ENCODE assay signal across 2 cellular contexts in genomic region chr3:163916596-163917560, GRCh38.
TF ChIP-seq lines count a peak whose summit lies in the region.

No MANE protein-coding gene starts in this region.

TF ChIP-seq in HepG2, 621 proteins besides CTCF, POLR2A, EP300 and RAD21 (continued from another document):
- TF ChIP-seq, protein P1, sequence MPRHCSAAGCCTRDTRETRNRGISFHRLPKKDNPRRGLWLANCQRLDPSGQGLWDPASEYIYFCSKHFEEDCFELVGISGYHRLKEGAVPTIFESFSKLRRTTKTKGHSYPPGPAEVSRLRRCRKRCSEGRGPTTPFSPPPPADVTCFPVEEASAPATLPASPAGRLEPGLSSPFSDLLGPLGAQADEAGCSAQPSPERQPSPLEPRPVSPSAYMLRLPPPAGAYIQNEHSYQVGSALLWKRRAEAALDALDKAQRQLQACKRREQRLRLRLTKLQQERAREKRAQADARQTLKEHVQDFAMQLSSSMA (CRISPR knock-in tag; IDR thresholded peaks at IDR 0.05), result no peak
- no peak for TF ChIP-seq GATAD1 (CRISPR knock-in tag; IDR thresholded peaks at IDR 0.05)
- 0 out of 2 replicates have a peak, but pooled peaks have one; percentile 10 for TF ChIP-seq SMC3 (IDR thresholded peaks at IDR 0.05; ENCODE audit: low read length)
- TF ChIP-seq RAD51 (IDR thresholded peaks at IDR 0.05; ENCODE audit: borderline replicate concordance), result no peak
- no peak for TF ChIP-seq ZNF326 (CRISPR knock-in tag; IDR thresholded peaks at IDR 0.05; ENCODE audit: borderline replicate concordance)
- no peak for TF ChIP-seq ZNF234 (CRISPR knock-in tag; conservative IDR thresholded peaks at IDR 0.05)
- TF ChIP-seq NFE2 (CRISPR knock-in tag; IDR thresholded peaks at IDR 0.05), result no peak
- TF ChIP-seq PRMT3 (CRISPR knock-in tag; IDR thresholded peaks at IDR 0.05; ENCODE audit: borderline replicate concordance, low read depth), result no peak
- no peak for TF ChIP-seq MED1 (CRISPR knock-in tag; IDR thresholded peaks at IDR 0.05)
- TF ChIP-seq ZFP62 (CRISPR knock-in tag; IDR thresholded peaks at IDR 0.05), result no peak
- TF ChIP-seq, protein P2, sequence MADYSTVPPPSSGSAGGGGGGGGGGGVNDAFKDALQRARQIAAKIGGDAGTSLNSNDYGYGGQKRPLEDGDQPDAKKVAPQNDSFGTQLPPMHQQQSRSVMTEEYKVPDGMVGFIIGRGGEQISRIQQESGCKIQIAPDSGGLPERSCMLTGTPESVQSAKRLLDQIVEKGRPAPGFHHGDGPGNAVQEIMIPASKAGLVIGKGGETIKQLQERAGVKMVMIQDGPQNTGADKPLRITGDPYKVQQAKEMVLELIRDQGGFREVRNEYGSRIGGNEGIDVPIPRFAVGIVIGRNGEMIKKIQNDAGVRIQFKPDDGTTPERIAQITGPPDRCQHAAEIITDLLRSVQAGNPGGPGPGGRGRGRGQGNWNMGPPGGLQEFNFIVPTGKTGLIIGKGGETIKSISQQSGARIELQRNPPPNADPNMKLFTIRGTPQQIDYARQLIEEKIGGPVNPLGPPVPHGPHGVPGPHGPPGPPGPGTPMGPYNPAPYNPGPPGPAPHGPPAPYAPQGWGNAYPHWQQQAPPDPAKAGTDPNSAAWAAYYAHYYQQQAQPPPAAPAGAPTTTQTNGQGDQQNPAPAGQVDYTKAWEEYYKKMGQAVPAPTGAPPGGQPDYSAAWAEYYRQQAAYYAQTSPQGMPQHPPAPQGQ (CRISPR knock-in tag; IDR thresholded peaks at IDR 0.05; ENCODE audit: borderline replicate concordance), result no peak
- no peak for TF ChIP-seq ZNF550 (CRISPR knock-in tag; IDR thresholded peaks at IDR 0.05; ENCODE audit: borderline replicate concordance)
- TF ChIP-seq TSC22D2 (CRISPR knock-in tag; IDR thresholded peaks at IDR 0.05; ENCODE audit: borderline replicate concordance), result no peak
- TF ChIP-seq ZNF572 (CRISPR knock-in tag; IDR thresholded peaks at IDR 0.05), result no peak
- no peak for TF ChIP-seq FOXK1 (CRISPR knock-in tag; IDR thresholded peaks at IDR 0.05; ENCODE audit: borderline replicate concordance, low read depth)
- TF ChIP-seq ZNF777 (CRISPR knock-in tag; IDR thresholded peaks at IDR 0.05), result no peak
TF ChIP-seq in HepG2: peak in this region for 2.

TF ChIP-seq in H1, 55 proteins besides CTCF, POLR2A, EP300 and RAD21 (continued from another document):
- TF ChIP-seq TAF7 (optimal IDR thresholded peaks at IDR 0.05; ENCODE audit: borderline replicate concordance, low read depth, low read length) (no peak), EGR1 (IDR thresholded peaks at IDR 0.05; ENCODE audit: borderline replicate concordance, low read depth, low read length) (no peak), ASH2L (IDR thresholded peaks at IDR 0.05; ENCODE audit: low read length) (no peak), TEAD4 (IDR thresholded peaks at IDR 0.05; ENCODE audit: low read depth, low read length) (no peak), SIN3A (conservative IDR thresholded peaks at IDR 0.05 in 1 of 2, IDR thresholded peaks at IDR 0.05 in 1 of 2; ENCODE audit: low read depth in 1 of 2, low read length in 2 of 2) (no peak), KDM5A (IDR thresholded peaks at IDR 0.05; ENCODE audit: low read length) (no peak), FOSL1 (IDR thresholded peaks at IDR 0.05; ENCODE audit: insufficient read depth, low read depth, low read length) (no peak), SAP30 (IDR thresholded peaks at IDR 0.05; ENCODE audit: insufficient read depth, insufficient replicate concordance, low read length) (no peak), SP1 (IDR thresholded peaks at IDR 0.05; ENCODE audit: low read depth, low read length) (no peak), BCL11A (IDR thresholded peaks at IDR 0.05; ENCODE audit: low read depth in 2 of 2, low read length in 2 of 2) (no peak)
- TF ChIP-seq, protein P3, sequence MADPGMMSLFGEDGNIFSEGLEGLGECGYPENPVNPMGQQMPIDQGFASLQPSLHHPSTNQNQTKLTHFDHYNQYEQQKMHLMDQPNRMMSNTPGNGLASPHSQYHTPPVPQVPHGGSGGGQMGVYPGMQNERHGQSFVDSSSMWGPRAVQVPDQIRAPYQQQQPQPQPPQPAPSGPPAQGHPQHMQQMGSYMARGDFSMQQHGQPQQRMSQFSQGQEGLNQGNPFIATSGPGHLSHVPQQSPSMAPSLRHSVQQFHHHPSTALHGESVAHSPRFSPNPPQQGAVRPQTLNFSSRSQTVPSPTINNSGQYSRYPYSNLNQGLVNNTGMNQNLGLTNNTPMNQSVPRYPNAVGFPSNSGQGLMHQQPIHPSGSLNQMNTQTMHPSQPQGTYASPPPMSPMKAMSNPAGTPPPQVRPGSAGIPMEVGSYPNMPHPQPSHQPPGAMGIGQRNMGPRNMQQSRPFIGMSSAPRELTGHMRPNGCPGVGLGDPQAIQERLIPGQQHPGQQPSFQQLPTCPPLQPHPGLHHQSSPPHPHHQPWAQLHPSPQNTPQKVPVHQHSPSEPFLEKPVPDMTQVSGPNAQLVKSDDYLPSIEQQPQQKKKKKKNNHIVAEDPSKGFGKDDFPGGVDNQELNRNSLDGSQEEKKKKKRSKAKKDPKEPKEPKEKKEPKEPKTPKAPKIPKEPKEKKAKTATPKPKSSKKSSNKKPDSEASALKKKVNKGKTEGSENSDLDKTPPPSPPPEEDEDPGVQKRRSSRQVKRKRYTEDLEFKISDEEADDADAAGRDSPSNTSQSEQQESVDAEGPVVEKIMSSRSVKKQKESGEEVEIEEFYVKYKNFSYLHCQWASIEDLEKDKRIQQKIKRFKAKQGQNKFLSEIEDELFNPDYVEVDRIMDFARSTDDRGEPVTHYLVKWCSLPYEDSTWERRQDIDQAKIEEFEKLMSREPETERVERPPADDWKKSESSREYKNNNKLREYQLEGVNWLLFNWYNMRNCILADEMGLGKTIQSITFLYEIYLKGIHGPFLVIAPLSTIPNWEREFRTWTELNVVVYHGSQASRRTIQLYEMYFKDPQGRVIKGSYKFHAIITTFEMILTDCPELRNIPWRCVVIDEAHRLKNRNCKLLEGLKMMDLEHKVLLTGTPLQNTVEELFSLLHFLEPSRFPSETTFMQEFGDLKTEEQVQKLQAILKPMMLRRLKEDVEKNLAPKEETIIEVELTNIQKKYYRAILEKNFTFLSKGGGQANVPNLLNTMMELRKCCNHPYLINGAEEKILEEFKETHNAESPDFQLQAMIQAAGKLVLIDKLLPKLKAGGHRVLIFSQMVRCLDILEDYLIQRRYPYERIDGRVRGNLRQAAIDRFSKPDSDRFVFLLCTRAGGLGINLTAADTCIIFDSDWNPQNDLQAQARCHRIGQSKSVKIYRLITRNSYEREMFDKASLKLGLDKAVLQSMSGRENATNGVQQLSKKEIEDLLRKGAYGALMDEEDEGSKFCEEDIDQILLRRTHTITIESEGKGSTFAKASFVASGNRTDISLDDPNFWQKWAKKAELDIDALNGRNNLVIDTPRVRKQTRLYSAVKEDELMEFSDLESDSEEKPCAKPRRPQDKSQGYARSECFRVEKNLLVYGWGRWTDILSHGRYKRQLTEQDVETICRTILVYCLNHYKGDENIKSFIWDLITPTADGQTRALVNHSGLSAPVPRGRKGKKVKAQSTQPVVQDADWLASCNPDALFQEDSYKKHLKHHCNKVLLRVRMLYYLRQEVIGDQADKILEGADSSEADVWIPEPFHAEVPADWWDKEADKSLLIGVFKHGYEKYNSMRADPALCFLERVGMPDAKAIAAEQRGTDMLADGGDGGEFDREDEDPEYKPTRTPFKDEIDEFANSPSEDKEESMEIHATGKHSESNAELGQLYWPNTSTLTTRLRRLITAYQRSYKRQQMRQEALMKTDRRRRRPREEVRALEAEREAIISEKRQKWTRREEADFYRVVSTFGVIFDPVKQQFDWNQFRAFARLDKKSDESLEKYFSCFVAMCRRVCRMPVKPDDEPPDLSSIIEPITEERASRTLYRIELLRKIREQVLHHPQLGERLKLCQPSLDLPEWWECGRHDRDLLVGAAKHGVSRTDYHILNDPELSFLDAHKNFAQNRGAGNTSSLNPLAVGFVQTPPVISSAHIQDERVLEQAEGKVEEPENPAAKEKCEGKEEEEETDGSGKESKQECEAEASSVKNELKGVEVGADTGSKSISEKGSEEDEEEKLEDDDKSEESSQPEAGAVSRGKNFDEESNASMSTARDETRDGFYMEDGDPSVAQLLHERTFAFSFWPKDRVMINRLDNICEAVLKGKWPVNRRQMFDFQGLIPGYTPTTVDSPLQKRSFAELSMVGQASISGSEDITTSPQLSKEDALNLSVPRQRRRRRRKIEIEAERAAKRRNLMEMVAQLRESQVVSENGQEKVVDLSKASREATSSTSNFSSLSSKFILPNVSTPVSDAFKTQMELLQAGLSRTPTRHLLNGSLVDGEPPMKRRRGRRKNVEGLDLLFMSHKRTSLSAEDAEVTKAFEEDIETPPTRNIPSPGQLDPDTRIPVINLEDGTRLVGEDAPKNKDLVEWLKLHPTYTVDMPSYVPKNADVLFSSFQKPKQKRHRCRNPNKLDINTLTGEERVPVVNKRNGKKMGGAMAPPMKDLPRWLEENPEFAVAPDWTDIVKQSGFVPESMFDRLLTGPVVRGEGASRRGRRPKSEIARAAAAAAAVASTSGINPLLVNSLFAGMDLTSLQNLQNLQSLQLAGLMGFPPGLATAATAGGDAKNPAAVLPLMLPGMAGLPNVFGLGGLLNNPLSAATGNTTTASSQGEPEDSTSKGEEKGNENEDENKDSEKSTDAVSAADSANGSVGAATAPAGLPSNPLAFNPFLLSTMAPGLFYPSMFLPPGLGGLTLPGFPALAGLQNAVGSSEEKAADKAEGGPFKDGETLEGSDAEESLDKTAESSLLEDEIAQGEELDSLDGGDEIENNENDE (IDR thresholded peaks at IDR 0.05; ENCODE audit: insufficient replicate concordance, low read length), result no peak
TF ChIP-seq in H1: peak in this region for 0.
